29 cellular contexts compared by ENCODE assay signal in genomic region chr12:87121908-87122307, GRCh38.
"Had no signal": no experiment of that assay in that cellular context is flagged by ENCODE, and none has a peak within 500 bp of the region (broad histone marks: within the 10 kb centered on the region; RNA-seq: fewer than 3 reads in every experiment).

No MANE protein-coding gene starts in this region.

- H3K4me1 ChIP-seq: parathyroid adenoma, psoas muscle, right lobe of liver, sigmoid colon, suprapubic skin, testis, transverse colon, upper lobe of right lung, uterus had no signal

- H3K27me3 ChIP-seq: ovary, right lobe of liver, sigmoid colon, suprapubic skin, testis, tibial artery, transverse colon, upper lobe of right lung, uterus had no signal

- DNase-seq: naive thymus-derived CD4-positive, alpha-beta T cell; natural killer cell; occipital lobe; ovary; posterior cingulate gyrus; psoas muscle; right cardiac atrium; right lobe of liver; sigmoid colon; small intestine; stimulated activated CD4-positive, alpha-beta T cell treated with anti-CD3 and anti-CD28 coated beads, Interleukin-15, amount 100 ng/mL, for 24 hours; stimulated activated CD4-positive, alpha-beta T cell treated with anti-CD3 and anti-CD28 coated beads, Interleukin-2, amount 100 ng/mL, for 24 hours; stimulated activated CD4-positive, alpha-beta T cell treated with anti-CD3 and anti-CD28 coated beads, Interleukin-2, amount 100 ng/mL, for 48 hours; stimulated activated CD4-positive, alpha-beta T cell treated with anti-CD3 and anti-CD28 coated beads, Interleukin-4, amount 100 ng/mL, for 24 hours; stimulated activated naive CD4-positive, alpha-beta T cell; stimulated activated naive CD8-positive, alpha-beta T cell treated with anti-CD3 and anti-CD28 coated beads, Interleukin-15, amount 100 ng/mL, for 72 hours; stimulated activated naive CD8-positive, alpha-beta T cell treated with anti-CD3 and anti-CD28 coated beads, Interleukin-15, Interleukin-2, amounts not matched to agents 100 U/mL and 50 U/mL, for 24 hours; substantia nigra; testis; tibial artery; transverse colon; upper lobe of right lung; uterus had no signal

- H3K36me3 Mint-ChIP-seq: naive thymus-derived CD4-positive, alpha-beta T cell; natural killer cell; stimulated activated effector memory CD8-positive, alpha-beta T cell treated with anti-CD3 and anti-CD28 coated beads, Interleukin-12 subunit alpha, Interleukin-12 subunit beta, amount 100 ng/mL, for 72 hours; type B pancreatic cell had no signal

- H3K36me3 ChIP-seq: ovary, right lobe of liver, sigmoid colon, suprapubic skin, tibial artery, transverse colon, upper lobe of right lung, uterus had no signal

- H3K9me3 ChIP-seq: ovary, psoas muscle, right lobe of liver, sigmoid colon, testis, tibial artery, transverse colon, upper lobe of right lung, uterus had no signal

- H2AFZ ChIP-seq: parathyroid adenoma had no signal

- H3K4me3 ChIP-seq: ovary, psoas muscle, right lobe of liver, sigmoid colon, suprapubic skin, testis, tibial artery, transverse colon, upper lobe of right lung, uterus had no signal

- H3K27me3 Mint-ChIP-seq: naive thymus-derived CD4-positive, alpha-beta T cell; progenitor cell of endocrine pancreas; stimulated activated naive CD8-positive, alpha-beta T cell treated with anti-CD3 and anti-CD28 coated beads, Interleukin-15, amount 100 ng/mL, for 72 hours; type B pancreatic cell had no signal

- ATAC-seq: naive thymus-derived CD4-positive, alpha-beta T cell; natural killer cell; psoas muscle; right cardiac atrium; right lobe of liver; stimulated activated effector memory CD8-positive, alpha-beta T cell treated with anti-CD3 and anti-CD28 coated beads, Interleukin-12 subunit alpha, Interleukin-12 subunit beta, amount 100 ng/mL, for 72 hours; stimulated activated naive CD8-positive, alpha-beta T cell treated with anti-CD3 and anti-CD28 coated beads, Interleukin-15, amount 100 ng/mL, for 72 hours; stimulated activated naive CD8-positive, alpha-beta T cell treated with anti-CD3 and anti-CD28 coated beads, Interleukin-15, Interleukin-2, amounts not matched to agents 100 U/mL and 50 U/mL, for 24 hours; upper lobe of right lung had no signal

- H3K9ac ChIP-seq: parathyroid adenoma had no signal

- H3K4me1 Mint-ChIP-seq: naive thymus-derived CD4-positive, alpha-beta T cell; natural killer cell; nephron; stimulated activated effector memory CD8-positive, alpha-beta T cell treated with anti-CD3 and anti-CD28 coated beads, Interleukin-12 subunit alpha, Interleukin-12 subunit beta, amount 100 ng/mL, for 72 hours; stimulated activated naive CD8-positive, alpha-beta T cell treated with anti-CD3 and anti-CD28 coated beads, Interleukin-15, amount 100 ng/mL, for 72 hours had no signal

- H3K27ac Mint-ChIP-seq: naive thymus-derived CD4-positive, alpha-beta T cell; natural killer cell; nephron; progenitor cell of endocrine pancreas; stimulated activated effector memory CD8-positive, alpha-beta T cell treated with anti-CD3 and anti-CD28 coated beads, Interleukin-12 subunit alpha, Interleukin-12 subunit beta, amount 100 ng/mL, for 72 hours; stimulated activated naive CD8-positive, alpha-beta T cell treated with anti-CD3 and anti-CD28 coated beads, Interleukin-15, amount 100 ng/mL, for 72 hours; type B pancreatic cell had no signal

- H3K9me3 Mint-ChIP-seq: nephron, type B pancreatic cell had no signal

- H3K27ac ChIP-seq: ovary, parathyroid adenoma, psoas muscle, right lobe of liver, sigmoid colon, suprapubic skin, testis, tibial artery, transverse colon, upper lobe of right lung, uterus had no signal

- H3K4me3 Mint-ChIP-seq: naive thymus-derived CD4-positive, alpha-beta T cell; natural killer cell; nephron; stimulated activated effector memory CD8-positive, alpha-beta T cell treated with anti-CD3 and anti-CD28 coated beads, Interleukin-12 subunit alpha, Interleukin-12 subunit beta, amount 100 ng/mL, for 72 hours; stimulated activated naive CD8-positive, alpha-beta T cell treated with anti-CD3 and anti-CD28 coated beads, Interleukin-15, amount 100 ng/mL, for 72 hours; type B pancreatic cell had no signal

- H3K79me2 ChIP-seq: parathyroid adenoma had no signal
